39 cellular contexts compared by ENCODE assay signal in the genomic region with DNA sequence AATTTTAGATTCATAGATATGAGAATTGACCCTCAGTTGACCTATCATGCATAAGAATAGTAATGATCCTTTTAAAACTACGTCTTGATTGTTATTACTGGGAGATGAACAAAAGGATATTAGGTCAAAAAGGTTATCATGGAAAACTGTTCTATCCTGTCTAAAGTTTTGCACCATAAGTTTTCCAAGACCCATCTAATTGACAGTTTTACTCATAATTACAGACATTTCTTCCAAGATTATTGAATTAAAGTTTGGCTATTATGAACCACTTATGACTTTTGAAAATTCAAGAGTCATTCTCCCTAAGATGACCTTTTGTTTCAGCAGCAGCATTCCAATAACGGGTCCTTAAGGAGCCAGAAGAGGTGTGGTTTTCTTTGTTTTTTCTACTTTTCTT.
"Had no signal": no experiment of that assay in that cellular context is flagged by ENCODE, and none has a peak within 500 bp of the region (broad histone marks: within the 10 kb centered on the region; RNA-seq: fewer than 3 reads in every experiment).

No MANE protein-coding gene starts in this region.

- H3K4me3 Mint-ChIP-seq: activated naive CD4-positive, alpha-beta T cell treated with anti-CD3 and anti-CD28 coated beads for 36 hours; activated naive CD4-positive, alpha-beta T cell treated with anti-CD3 and anti-CD28 coated beads, Interleukin-2, amount 10 ng/mL, durations not matched to agents 7 days and 5 days; activated naive CD4-positive, alpha-beta T cell treated with anti-CD3 and anti-CD28 coated beads, Interleukin-2, amount 50 U/mL, for 24 hours; activated naive CD8-positive, alpha-beta T cell; activated naive CD8-positive, alpha-beta T cell treated with anti-CD3 and anti-CD28 coated beads for 36 hours; activated naive CD8-positive, alpha-beta T cell treated with anti-CD3 and anti-CD28 coated beads, Interleukin-2, amount 10 ng/mL, durations not matched to agents 7 days and 5 days; activated naive CD8-positive, alpha-beta T cell treated with anti-CD3 and anti-CD28 coated beads, Interleukin-2, amount 50 U/mL, for 24 hours; activated T-cell treated with anti-CD3 and anti-CD28 coated beads, Interleukin-2, amount 50 U/mL, for 24 hours; activated T-cell treated with anti-CD3 and anti-CD28 coated beads, Interleukin-2, amount 50 U/mL, for 4 hours; activated T-cell treated with anti-CD3 and anti-CD28 coated beads, Interleukin-2, amount 50 U/mL, for 72 hours; activated T-helper 1 cell treated with anti-CD3 and anti-CD28 coated beads, Interleukin-12 subunit alpha, Interleukin-12 subunit beta, Interleukin-2, Interleukin-4 antibody, amounts not matched to agents 30 ng/mL and 10 ng/mL and 1 ng/mL, durations not matched to agents 14 hours and 24 hours and 36 hours; activated T-helper 17 cell treated with anti-CD3 and anti-CD28 coated beads, Interleukin-2, amount 50 U/mL, for 72 hours; brain; central memory CD8-positive, alpha-beta T cell had no signal

- H3K4me1 ChIP-seq: adrenal gland, ascending aorta, body of pancreas, breast epithelium had no signal

- H3K9me3 ChIP-seq: adrenal gland, ascending aorta, breast epithelium had no signal

- H3K4me3 ChIP-seq: adrenal gland, ascending aorta, body of pancreas, breast epithelium, cardiac muscle cell had no signal

- FAIRE-seq: astrocyte, bronchial epithelial cell had no signal

- H3K9me3 Mint-ChIP-seq: activated naive CD4-positive, alpha-beta T cell treated with anti-CD3 and anti-CD28 coated beads for 36 hours; activated naive CD4-positive, alpha-beta T cell treated with anti-CD3 and anti-CD28 coated beads, Interleukin-2, amount 10 ng/mL, durations not matched to agents 7 days and 5 days; activated naive CD4-positive, alpha-beta T cell treated with anti-CD3 and anti-CD28 coated beads, Interleukin-2, amount 50 U/mL, for 24 hours; activated naive CD4-positive, alpha-beta T cell treated with anti-CD3 and anti-CD28 coated beads, Interleukin-2, amount 50 U/mL, for 72 hours; activated naive CD8-positive, alpha-beta T cell treated with anti-CD3 and anti-CD28 coated beads, Interleukin-2, amount 10 ng/mL, durations not matched to agents 7 days and 5 days; activated naive CD8-positive, alpha-beta T cell treated with anti-CD3 and anti-CD28 coated beads, Interleukin-2, amount 50 U/mL, for 24 hours; activated T-cell treated with anti-CD3 and anti-CD28 coated beads, Interleukin-2, amount 50 U/mL, for 24 hours; activated T-cell treated with anti-CD3 and anti-CD28 coated beads, Interleukin-2, amount 50 U/mL, for 72 hours; activated T-helper 1 cell treated with anti-CD3 and anti-CD28 coated beads, Interleukin-12 subunit alpha, Interleukin-12 subunit beta, Interleukin-2, Interleukin-4 antibody, amounts not matched to agents 30 ng/mL and 10 ng/mL and 1 ng/mL, durations not matched to agents 14 hours and 24 hours and 36 hours; activated T-helper 17 cell treated with anti-CD3 and anti-CD28 coated beads, Interleukin-2, amount 50 U/mL, for 72 hours; central memory CD8-positive, alpha-beta T cell had no signal

- H3K27ac ChIP-seq: adrenal gland, ascending aorta, body of pancreas, brain microvascular endothelial cell, breast epithelium, cardiac muscle cell had no signal

- H3K27me3 Mint-ChIP-seq: activated naive CD4-positive, alpha-beta T cell treated with anti-CD3 and anti-CD28 coated beads, Interleukin-2, amount 10 ng/mL, durations not matched to agents 7 days and 5 days; activated naive CD4-positive, alpha-beta T cell treated with anti-CD3 and anti-CD28 coated beads, Interleukin-2, amount 50 U/mL, for 24 hours; activated naive CD8-positive, alpha-beta T cell; activated naive CD8-positive, alpha-beta T cell treated with anti-CD3 and anti-CD28 coated beads for 36 hours; activated naive CD8-positive, alpha-beta T cell treated with anti-CD3 and anti-CD28 coated beads, Interleukin-2, amount 10 ng/mL, durations not matched to agents 7 days and 5 days; activated naive CD8-positive, alpha-beta T cell treated with anti-CD3 and anti-CD28 coated beads, Interleukin-2, amount 50 U/mL, for 24 hours; activated T-cell treated with anti-CD3 and anti-CD28 coated beads, Interleukin-2, amount 50 U/mL, for 24 hours; activated T-helper 17 cell treated with anti-CD3 and anti-CD28 coated beads, Interleukin-2, amount 50 U/mL, for 72 hours; brain; central memory CD8-positive, alpha-beta T cell had no signal

- H3K36me3 Mint-ChIP-seq: activated naive CD4-positive, alpha-beta T cell treated with anti-CD3 and anti-CD28 coated beads, Interleukin-2, amount 10 ng/mL, durations not matched to agents 7 days and 5 days had no signal

- H3K27me3 ChIP-seq: adrenal gland, ascending aorta, body of pancreas, brain microvascular endothelial cell, breast epithelium, cardiac muscle cell had no signal

- H3K27ac Mint-ChIP-seq: activated naive CD4-positive, alpha-beta T cell treated with anti-CD3 and anti-CD28 coated beads for 36 hours; activated naive CD4-positive, alpha-beta T cell treated with anti-CD3 and anti-CD28 coated beads, Interleukin-2, amount 10 ng/mL, durations not matched to agents 7 days and 5 days; activated naive CD4-positive, alpha-beta T cell treated with anti-CD3 and anti-CD28 coated beads, Interleukin-2, amount 50 U/mL, for 24 hours; activated naive CD4-positive, alpha-beta T cell treated with anti-CD3 and anti-CD28 coated beads, Interleukin-2, amount 50 U/mL, for 72 hours; activated naive CD8-positive, alpha-beta T cell; activated naive CD8-positive, alpha-beta T cell treated with anti-CD3 and anti-CD28 coated beads for 36 hours; activated naive CD8-positive, alpha-beta T cell treated with anti-CD3 and anti-CD28 coated beads, Interleukin-2, amount 10 ng/mL, durations not matched to agents 7 days and 5 days; activated naive CD8-positive, alpha-beta T cell treated with anti-CD3 and anti-CD28 coated beads, Interleukin-2, amount 50 U/mL, for 24 hours; activated T-cell treated with anti-CD3 and anti-CD28 coated beads, Interleukin-2, amount 50 U/mL, for 24 hours; activated T-cell treated with anti-CD3 and anti-CD28 coated beads, Interleukin-2, amount 50 U/mL, for 72 hours; activated T-helper 1 cell treated with anti-CD3 and anti-CD28 coated beads, Interleukin-12 subunit alpha, Interleukin-12 subunit beta, Interleukin-2, Interleukin-4 antibody, amounts not matched to agents 30 ng/mL and 10 ng/mL and 1 ng/mL, durations not matched to agents 14 hours and 24 hours and 36 hours; activated T-helper 17 cell treated with anti-CD3 and anti-CD28 coated beads, Interleukin-2, amount 50 U/mL, for 72 hours; brain had no signal

- H3K4me1 Mint-ChIP-seq: activated naive CD4-positive, alpha-beta T cell treated with anti-CD3 and anti-CD28 coated beads, Interleukin-2, amount 10 ng/mL, durations not matched to agents 7 days and 5 days; activated naive CD4-positive, alpha-beta T cell treated with anti-CD3 and anti-CD28 coated beads, Interleukin-2, amount 50 U/mL, for 24 hours; activated naive CD8-positive, alpha-beta T cell treated with anti-CD3 and anti-CD28 coated beads for 36 hours; activated naive CD8-positive, alpha-beta T cell treated with anti-CD3 and anti-CD28 coated beads, Interleukin-2, amount 10 ng/mL, durations not matched to agents 7 days and 5 days; activated naive CD8-positive, alpha-beta T cell treated with anti-CD3 and anti-CD28 coated beads, Interleukin-2, amount 50 U/mL, for 24 hours; activated T-helper 17 cell treated with anti-CD3 and anti-CD28 coated beads, Interleukin-2, amount 50 U/mL, for 72 hours; central memory CD8-positive, alpha-beta T cell had no signal

- ATAC-seq: activated naive CD4-positive, alpha-beta T cell treated with anti-CD3 and anti-CD28 coated beads, Interleukin-2, amount 50 U/mL, for 72 hours; activated naive CD8-positive, alpha-beta T cell treated with anti-CD3 and anti-CD28 coated beads, Interleukin-2, amount 50 U/mL, for 24 hours; activated T-cell treated with anti-CD3 and anti-CD28 coated beads, Interleukin-2, amount 50 U/mL, for 4 hours; activated T-cell treated with anti-CD3 and anti-CD28 coated beads, Interleukin-2, amount 50 U/mL, for 72 hours; activated T-helper 17 cell treated with anti-CD3 and anti-CD28 coated beads, Interleukin-2, amount 50 U/mL, for 72 hours; body of pancreas had no signal

- H3K36me3 ChIP-seq: adrenal gland, breast epithelium had no signal

- DNase-seq: activated effector memory CD4-positive, alpha-beta T cell treated with anti-CD3 and anti-CD28 coated beads, Interleukin-2, amount 50 U/mL, for 16 hours; activated effector memory CD4-positive, alpha-beta T cell treated with Interleukin-2 at 50 U/mL for 16 hours; activated gamma-delta T cell; activated gamma-delta T cell treated with Interleukin-2 at 50 U/mL for 16 hours; activated naive CD4-positive, alpha-beta T cell; activated naive CD4-positive, alpha-beta T cell treated with anti-CD3 and anti-CD28 coated beads for 36 hours; activated naive CD4-positive, alpha-beta T cell treated with anti-CD3 and anti-CD28 coated beads, Interleukin-2, amount 10 ng/mL, durations not matched to agents 7 days and 5 days; activated naive CD4-positive, alpha-beta T cell treated with anti-CD3 and anti-CD28 coated beads, Interleukin-2, amount 50 U/mL, for 16 hours; activated naive CD4-positive, alpha-beta T cell treated with Interleukin-2 at 50 U/mL for 16 hours; activated naive CD8-positive, alpha-beta T cell treated with anti-CD3 and anti-CD28 coated beads for 36 hours; activated naive CD8-positive, alpha-beta T cell treated with anti-CD3 and anti-CD28 coated beads, Interleukin-2, amount 10 ng/mL, durations not matched to agents 7 days and 5 days; activated naive CD8-positive, alpha-beta T cell treated with anti-CD3 and anti-CD28 coated beads, Interleukin-2, amount 50 U/mL, for 24 hours; activated T-cell treated with anti-CD3 and anti-CD28 coated beads, Interleukin-2, amount 50 U/mL, for 1 hour; activated T-cell treated with anti-CD3 and anti-CD28 coated beads, Interleukin-2, amount 50 U/mL, for 24 hours; activated T-cell treated with anti-CD3 and anti-CD28 coated beads, Interleukin-2, amount 50 U/mL, for 4 hours; activated T-cell treated with anti-CD3 and anti-CD28 coated beads, Interleukin-2, amount 50 U/mL, for 48 hours; activated T-cell treated with anti-CD3 and anti-CD28 coated beads, Interleukin-2, amount 50 U/mL, for 72 hours; adrenal gland; amniotic stem cell; amygdala; anterior cingulate cortex; aorta; body of pancreas; brain microvascular endothelial cell; caudate nucleus; central memory CD4-positive, alpha-beta T cell; cerebellar nuclear complex had no signal
